Comparison of ENCODE assay signal across 19 cellular contexts in genomic region chr3:169171739-169172138, GRCh38.
"Had no signal": no experiment of that assay in that cellular context is flagged by ENCODE, and none has a peak within 500 bp of the region (broad histone marks: within the 10 kb centered on the region; RNA-seq: fewer than 3 reads in every experiment).

No MANE protein-coding gene starts in this region.

- DNase-seq: activated CD4-positive, alpha-beta memory T cell treated with anti-CD3 and anti-CD28 coated beads for 36 hours; activated CD4-positive, CD25-positive, alpha-beta regulatory T cell treated with anti-CD3 and anti-CD28 coated beads, Interleukin-2, amount 50 U/mL, for 72 hours; activated naive CD4-positive, alpha-beta T cell; aorta; effector memory CD8-positive, alpha-beta T cell; erythroblast; foreskin melanocyte; head of caudate nucleus; occipital lobe; sigmoid colon; stimulated activated CD4-positive, alpha-beta T cell treated with anti-CD3 and anti-CD28 coated beads, Interleukin-4, amount 100 ng/mL, for 4 hours; SW 1271; thyroid gland had no signal

- H3K4me1 ChIP-seq: prostate gland, sigmoid colon, thyroid gland had no signal

- H3K27me3 Mint-ChIP-seq: effector memory CD8-positive, alpha-beta T cell had no signal

- H3K4me1 Mint-ChIP-seq: memory B cell had no signal

- H3K27ac ChIP-seq: cardiac muscle cell, coronary artery, prostate gland, sigmoid colon, thyroid gland had no signal

- H3K4me3 Mint-ChIP-seq: activated CD4-positive, alpha-beta memory T cell treated with anti-CD3 and anti-CD28 coated beads for 36 hours; effector memory CD8-positive, alpha-beta T cell; memory B cell; natural killer cell treated with Interleukin-12 subunit alpha and Interleukin-12 subunit beta and Interleukin-15 and Interleukin-18, amount 100 ng/mL, for 72 hours; T-helper 2 cell treated with Interferon-gamma antibody and Interleukin-4, amounts not matched to agents 5 μg/mL and 100 μg/mL, for 36 hours had no signal

- H3K9me3 Mint-ChIP-seq: activated CD4-positive, alpha-beta memory T cell treated with anti-CD3 and anti-CD28 coated beads for 36 hours; memory B cell; T-helper 2 cell treated with Interferon-gamma antibody and Interleukin-4, amounts not matched to agents 5 μg/mL and 100 μg/mL, for 36 hours had no signal

- H3K27ac Mint-ChIP-seq: activated CD4-positive, alpha-beta memory T cell treated with anti-CD3 and anti-CD28 coated beads for 36 hours; effector memory CD8-positive, alpha-beta T cell; memory B cell; natural killer cell treated with Interleukin-12 subunit alpha and Interleukin-12 subunit beta and Interleukin-15 and Interleukin-18, amount 100 ng/mL, for 72 hours; T-helper 2 cell treated with Interferon-gamma antibody and Interleukin-4, amounts not matched to agents 5 μg/mL and 100 μg/mL, for 36 hours had no signal

- H3K9me3 ChIP-seq: prostate gland, sigmoid colon, thyroid gland had no signal

- ATAC-seq: effector memory CD8-positive, alpha-beta T cell; natural killer cell treated with Interleukin-12 subunit alpha and Interleukin-12 subunit beta and Interleukin-15 and Interleukin-18, amount 100 ng/mL, for 72 hours had no signal

- H3K36me3 ChIP-seq: cardiac muscle cell, prostate gland, sigmoid colon, thyroid gland had no signal

- H3K36me3 Mint-ChIP-seq: activated CD4-positive, alpha-beta memory T cell treated with anti-CD3 and anti-CD28 coated beads for 36 hours; memory B cell; natural killer cell treated with Interleukin-12 subunit alpha and Interleukin-12 subunit beta and Interleukin-15 and Interleukin-18, amount 100 ng/mL, for 72 hours had no signal

- H3K4me3 ChIP-seq: cardiac muscle cell, coronary artery, prostate gland, sigmoid colon, thyroid gland had no signal
